In the genomic region with DNA sequence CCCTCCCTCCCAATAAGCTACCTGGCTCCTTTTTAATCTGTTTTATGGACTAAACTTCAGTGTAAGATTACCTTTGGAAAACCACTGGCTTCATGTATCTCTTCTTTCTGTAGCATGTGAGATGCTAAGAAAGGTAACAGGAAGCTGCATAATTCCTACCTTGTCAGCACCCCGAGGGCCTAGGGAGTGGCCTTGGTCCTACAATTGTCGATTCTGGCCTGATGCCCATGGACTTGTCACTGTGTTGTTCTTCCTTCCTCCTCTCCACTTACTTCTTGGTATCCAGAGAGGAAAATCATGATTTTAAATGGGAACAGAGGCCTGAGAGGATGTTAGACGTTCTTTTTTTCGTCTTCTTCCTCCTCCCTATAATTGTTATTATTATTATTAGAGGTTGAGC, we compare ENCODE assay signal across 21 cellular contexts.
"Had no signal": no experiment of that assay in that cellular context is flagged by ENCODE, and none has a peak within 500 bp of the region (broad histone marks: within the 10 kb centered on the region; RNA-seq: fewer than 3 reads in every experiment).

No MANE protein-coding gene starts in this region.

- H3K4me2 ChIP-seq: smooth muscle cell had no signal

- H3K27me3 ChIP-seq: ovary, right lobe of liver, stomach, upper lobe of left lung had no signal

- DNase-seq: activated CD4-positive, CD25-positive, alpha-beta regulatory T cell treated with anti-CD3 and anti-CD28 coated beads, Interleukin-2, amount 50 U/mL, for 72 hours; activated CD8-positive, alpha-beta memory T cell treated with anti-CD3 and anti-CD28 coated beads for 24 hours; activated gamma-delta T cell; effector memory CD8-positive, alpha-beta T cell; foreskin melanocyte; glutamatergic neuron; hippocampal formation; kidney; left ventricle myocardium inferior; mesenchymal stem cell; naive thymus-derived CD8-positive, alpha-beta T cell; ovary; right lobe of liver; stimulated activated CD4-positive, alpha-beta T cell treated with anti-CD3 and anti-CD28 coated beads, Interleukin-4, amount 100 ng/mL, for 24 hours; stomach; T-helper 17 cell; upper lobe of left lung had no signal

- H3K4me1 ChIP-seq: left ventricle myocardium inferior, stomach had no signal

- H3K4me3 Mint-ChIP-seq: activated naive CD4-positive, alpha-beta T cell treated with anti-CD3 and anti-CD28 coated beads, Interleukin-2, amount 50 U/mL, for 24 hours; effector memory CD8-positive, alpha-beta T cell; naive thymus-derived CD8-positive, alpha-beta T cell; stimulated activated effector memory CD8-positive, alpha-beta T cell treated with anti-CD3 and anti-CD28 coated beads, Interleukin-12 subunit alpha, Interleukin-12 subunit beta, amount 100 ng/mL, for 72 hours; T-helper 17 cell had no signal

- H3K27ac Mint-ChIP-seq: activated naive CD4-positive, alpha-beta T cell treated with anti-CD3 and anti-CD28 coated beads, Interleukin-2, amount 50 U/mL, for 24 hours; effector memory CD8-positive, alpha-beta T cell; naive thymus-derived CD8-positive, alpha-beta T cell; stimulated activated effector memory CD8-positive, alpha-beta T cell treated with anti-CD3 and anti-CD28 coated beads, Interleukin-12 subunit alpha, Interleukin-12 subunit beta, amount 100 ng/mL, for 72 hours; T-helper 17 cell had no signal

- H3K4me1 Mint-ChIP-seq: activated naive CD4-positive, alpha-beta T cell treated with anti-CD3 and anti-CD28 coated beads, Interleukin-2, amount 50 U/mL, for 24 hours; stimulated activated effector memory CD8-positive, alpha-beta T cell treated with anti-CD3 and anti-CD28 coated beads, Interleukin-12 subunit alpha, Interleukin-12 subunit beta, amount 100 ng/mL, for 72 hours; T-helper 17 cell had no signal

- H3K36me3 ChIP-seq: left ventricle myocardium inferior, ovary, right lobe of liver, stomach, upper lobe of left lung had no signal

- H3K36me3 Mint-ChIP-seq: activated naive CD4-positive, alpha-beta T cell treated with anti-CD3 and anti-CD28 coated beads, Interleukin-2, amount 50 U/mL, for 24 hours; stimulated activated effector memory CD8-positive, alpha-beta T cell treated with anti-CD3 and anti-CD28 coated beads, Interleukin-12 subunit alpha, Interleukin-12 subunit beta, amount 100 ng/mL, for 72 hours had no signal

- H3K9me3 ChIP-seq: left ventricle myocardium inferior, ovary, right lobe of liver had no signal

- H3K27ac ChIP-seq: left ventricle myocardium inferior, ovary, right lobe of liver, stomach, upper lobe of left lung, VCaP had no signal

- H3K9me3 Mint-ChIP-seq: activated naive CD4-positive, alpha-beta T cell treated with anti-CD3 and anti-CD28 coated beads, Interleukin-2, amount 50 U/mL, for 24 hours; effector memory CD8-positive, alpha-beta T cell had no signal

- ATAC-seq: effector memory CD8-positive, alpha-beta T cell; naive thymus-derived CD8-positive, alpha-beta T cell; right lobe of liver; stimulated activated effector memory CD8-positive, alpha-beta T cell treated with anti-CD3 and anti-CD28 coated beads, Interleukin-12 subunit alpha, Interleukin-12 subunit beta, amount 100 ng/mL, for 72 hours; T-helper 17 cell had no signal

- H3K4me3 ChIP-seq: left ventricle myocardium inferior, ovary, right lobe of liver, smooth muscle cell, stomach, upper lobe of left lung had no signal
